Comparison of ENCODE assay signal across 11 cellular contexts in genomic region chr2:108396845-108397244, GRCh38. TPM values are rescaled to one million over a fixed set of nuclear protein-coding genes. Genes with fewer than 3 reads are reported as not detected.
DNase-seq lines count a peak whose midpoint lies in the region; ATAC-seq, FAIRE-seq and TF ChIP-seq lines count a peak whose summit lies in the region.
"Had no signal": no experiment of that assay in that cellular context is flagged by ENCODE, and none has a peak within 500 bp of the region (broad histone marks: within the 10 kb centered on the region; RNA-seq: fewer than 3 reads in every experiment).

No MANE protein-coding gene starts in this region.

- H3K36me3 Mint-ChIP-seq in Calu3 (ENCODE audit: insufficient read depth, unreplicated experiment), result no peaks in the 10 kb centered on the region

- BruUV-seq in PC-3 (replicated peaks; lab: Mats Ljungman, UMichigan) (no TSS peak), Calu3 (replicated peaks; lab: Mats Ljungman, UMichigan) (no TSS peak)

- no peaks in the 10 kb centered on the region for H3K27me3 ChIP-seq in PC-3 (ENCODE audit: low read length)

- H3K4me1 Mint-ChIP-seq in Calu3 (ENCODE audit: low read depth, unreplicated experiment), result no peaks in the 10 kb centered on the region

- no peak overlapping the region for H3K27ac ChIP-seq in PC-3 (ENCODE audit: low read length)

- no peak overlapping the region for H3K4me3 Mint-ChIP-seq in Calu3 (ENCODE audit: low read depth, unreplicated experiment)

- no peaks in the 10 kb centered on the region for H3K4me1 ChIP-seq in PC-3 (ENCODE audit: insufficient read depth, low read length)

- POLR2A ChIA-PET in PC-3 (lab: Charles Lee; ENCODE audit: unreplicated experiment), result no interaction called here

- TF ChIP-seq CTCF in PC-3 (conservative IDR thresholded peaks at IDR 0.05; ENCODE audit: low read depth, low read length), result peak; percentile 74
- TF ChIP-seq CTCF in lower leg skin (IDR thresholded peaks at IDR 0.05), result no peak
- no peak for TF ChIP-seq CTCF in Calu3 (IDR thresholded peaks at IDR 0.05; ENCODE audit: unreplicated experiment)

- 75% methylated on average over 3 of the region's 3 CpGs for WGBS in lower leg skin, 2 donors

- H3K79me2 ChIP-seq in PC-3 (ENCODE audit: low read length), result no peaks in the 10 kb centered on the region

- H3K27me3 Mint-ChIP-seq in Calu3 (ENCODE audit: unreplicated experiment), result no peaks in the 10 kb centered on the region

- 0 out of 2 replicates have a peak overlapping the region, but pooled peaks have one; percentile 3 for H2AFZ ChIP-seq in PC-3 (ENCODE audit: low read length)

- no peaks in the 10 kb centered on the region for H4K20me1 ChIP-seq in PC-3 (ENCODE audit: low read length)

- no peaks in the 10 kb centered on the region for H3F3A ChIP-seq in PC-3 (ENCODE audit: low read length, unreplicated experiment)

- H3K4me3 ChIP-seq in PC-3 (ENCODE audit: low read length) (no peak overlapping the region), lower leg skin (ENCODE audit: low read depth, poor library complexity, severe bottlenecking) (no peak overlapping the region)

- ATAC-seq in PC-3, result peak; percentile 22; the same call in 1 of the 2 replicates
- ATAC-seq in HG02870 (IDR thresholded peaks at IDR 0.05; ENCODE audit: unreplicated experiment), result no peak

- no peak for TF ChIP-seq POLR2A in lower leg skin (IDR thresholded peaks at IDR 0.05)

- H3K9me2 ChIP-seq in PC-3 (replicated peaks; ENCODE audit: low read length), result no peaks in the 10 kb centered on the region

- no peak overlapping the region for H3K9ac ChIP-seq in PC-3 (ENCODE audit: low read length)

- intact Hi-C loops in PC-3 (cut with micrococcal nuclease), result loop anchor here (2.0 to 5.0 kb wide), 2 partner anchors 45 to 188 kb away; no protein-coding TSS in a partner anchor
- intact Hi-C loops in lower leg skin (cut with DNase I; ENCODE audit: low total_unique reads), result no loop called here
- intact Hi-C loops in Calu3 (cut with micrococcal nuclease; ENCODE audit: unreplicated experiment), result no loop called here

- H3K9me3 Mint-ChIP-seq in Calu3 (ENCODE audit: low read depth, unreplicated experiment), result peaks cover 15% of the 10 kb centered on the region

- CTCF ChIA-PET in PC-3 (lab: Charles Lee) (no interaction called here), Calu3 (lab: Charles Lee) (interaction anchor here (0.6 kb wide), 1 partner anchor 996 kb away, joined by 4 read pairs; no protein-coding TSS in a partner anchor)

- H3K4me2 ChIP-seq in PC-3 (ENCODE audit: low read length), result no peak overlapping the region

- DNase-seq in Daoy (ENCODE audit: low read depth) (peak; percentile 41), GM18507 (ENCODE audit: extremely low spot score, insufficient read length, low read depth) (no peak), PC-3 (peak; percentile 67), fibroblast of gingiva (ENCODE audit: low read depth) (peak; percentile 41), lower leg skin (ENCODE audit: low spot score in 2 of 2) (no peak), superior temporal gyrus (ENCODE audit: extremely low spot score) (no peak), Calu3 (no peak)
- DNase-seq: activated CD8-positive, alpha-beta memory T cell treated with anti-CD3 and anti-CD28 coated beads for 24 hours; NCI-H2227 treated with DMSO at 0.1 percent for 48 hours had no signal

- peak; percentile 44 for FAIRE-seq in GM18507 (lab: Jason Lieb, UNC)
- FAIRE-seq: islet of Langerhans had no signal

- no peak overlapping the region for H3K27ac Mint-ChIP-seq in Calu3 (ENCODE audit: unreplicated experiment)

- H3K9me3 ChIP-seq in PC-3 (ENCODE audit: low read length), result peaks cover 4% of the 10 kb centered on the region; the same call in 1 of the 2 replicates

- H3K36me3 ChIP-seq in PC-3 (ENCODE audit: low read depth, low read length), result no peaks in the 10 kb centered on the region

RNA-seq across cellular contexts. Expression of gene SULT1C4, which starts 19.1 kb away (rescaled TPM):
- total RNA-seq in Daoy (2014; rRNA removed; shearing (Covaris generic)), result not detected in 2 replicates
- total RNA-seq in PC-3 (2014; rRNA removed) (not detected in 2 replicates), lower leg skin (1 to 10 TPM in 2 of 4 donors, under 1 TPM in 2; 0.17 to 2.4 (median 0.93) TPM), Calu3 (2022) (not detected in 2 replicates)

RNA-seq across cellular contexts. Expression of gene GCC2, which starts 52.2 kb away (rescaled TPM):
- total RNA-seq in Daoy (2014; rRNA removed; shearing (Covaris generic)), result 12.9 and 19.8 TPM in 2 replicates
- total RNA-seq in PC-3 (2014; rRNA removed), result 7.3 and 10.1 TPM in 2 replicates
- total RNA-seq in lower leg skin, result 10 to 100 TPM; 19.6 to 39.5 (median 21.8) TPM
- total RNA-seq in Calu3 (2022), result 54.9 and 60.4 TPM in 2 replicates

Comparison
In these comparisons a context has a peak if more than half of its experiments do, and no peak if none do; other contexts are left out.
1. DNase-seq: peak in Daoy (single experiment), PC-3 (single experiment) and fibroblast of gingiva (single experiment); none in GM18507 (single experiment), lower leg skin (0 of 2), superior temporal gyrus (single experiment) and Calu3 (single experiment).